In genomic region chr12:100427078-100427477, GRCh38 we compare ENCODE assay signal across 14 cellular contexts. TPM values are rescaled to one million over a fixed set of nuclear protein-coding genes. Genes with fewer than 3 reads are reported as not detected.
DNase-seq lines count a peak whose midpoint lies in the region; ATAC-seq, FAIRE-seq and TF ChIP-seq lines count a peak whose summit lies in the region.
"Had no signal": no experiment of that assay in that cellular context is flagged by ENCODE, and none has a peak within 500 bp of the region (broad histone marks: within the 10 kb centered on the region; RNA-seq: fewer than 3 reads in every experiment).

No MANE protein-coding gene starts in this region.

- no peak overlapping the region for H3K27ac Mint-ChIP-seq in stimulated activated naive CD8-positive, alpha-beta T cell treated with anti-CD3 and anti-CD28 coated beads, Interleukin-15, amount 100 ng/mL, for 72 hours

- no peaks in the 10 kb centered on the region for H3K4me1 Mint-ChIP-seq in stimulated activated naive CD8-positive, alpha-beta T cell treated with anti-CD3 and anti-CD28 coated beads, Interleukin-15, amount 100 ng/mL, for 72 hours

- H3K4me3 ChIP-seq in fibroblast of mammary gland (ENCODE audit: control insufficient read depth, low read depth, low read length) = no peak overlapping the region
- H3K4me3 ChIP-seq in skeletal muscle cell (ENCODE audit: low read depth, low read length) = no peak overlapping the region
- H3K4me3 ChIP-seq: thyroid gland had no signal

- FAIRE-seq in D721Med (lab: Jason Lieb, UNC) = no peak
- FAIRE-seq: GM18507 had no signal

- no peak overlapping the region for H3K4me3 Mint-ChIP-seq in stimulated activated naive CD8-positive, alpha-beta T cell treated with anti-CD3 and anti-CD28 coated beads, Interleukin-15, amount 100 ng/mL, for 72 hours

- DNase-seq in H4 (ENCODE audit: low spot score) = peak; percentile 53
- DNase-seq in SK-MEL-5 (ENCODE audit: low read depth, low spot score) = peak; percentile 12
- peak; percentile 89 for DNase-seq in fibroblast of mammary gland (ENCODE audit: low read depth)
- peak; percentile 51 for DNase-seq in skeletal muscle cell (ENCODE audit: low read depth)
- DNase-seq in UCSD-AML1 (lab: John Stamatoyannopoulos, UW; ENCODE audit: unreplicated experiment) = no peak
- DNase-seq in globus pallidus (ENCODE audit: low spot score) = no peak
- no peak for DNase-seq in stimulated activated naive CD8-positive, alpha-beta T cell treated with anti-CD3 and anti-CD28 coated beads, Interleukin-15, amount 100 ng/mL, for 72 hours
- DNase-seq in D721Med (ENCODE audit: insufficient read length, low spot score) = no peak
- DNase-seq: anterior cingulate cortex, DMS 273 treated with DMSO at 0.1 percent for 48 hours, thyroid gland had no signal

- H3K27me3 Mint-ChIP-seq in stimulated activated naive CD8-positive, alpha-beta T cell treated with anti-CD3 and anti-CD28 coated beads, Interleukin-15, amount 100 ng/mL, for 72 hours = peaks cover 7% of the 10 kb centered on the region

- peaks cover 19 to 24% of the 10 kb centered on the region in 2 donors for H3K9me3 Mint-ChIP-seq in stimulated activated naive CD8-positive, alpha-beta T cell treated with anti-CD3 and anti-CD28 coated beads, Interleukin-15, amount 100 ng/mL, for 72 hours

- TF ChIP-seq CTCF in fibroblast of mammary gland (conservative IDR thresholded peaks at IDR 0.05; ENCODE audit: control insufficient read depth, insufficient read depth, low read depth, low read length) = no peak
- TF ChIP-seq CTCF in D721Med (IDR thresholded peaks at IDR 0.05; ENCODE audit: insufficient read depth, missing control alignments) = no peak

- ATAC-seq in stimulated activated naive CD8-positive, alpha-beta T cell treated with anti-CD3 and anti-CD28 coated beads, Interleukin-15, amount 100 ng/mL, for 72 hours = no peak

- in situ Hi-C loops in SK-MEL-5 (cut with HindIII; ENCODE audit: low pct_unique_long_range_greater_than_20kb, low sequenced_read_pairs) = no loop called here

RNA-seq across cellular contexts. Expression of gene NR1H4, which starts 46.6 kb away (rescaled TPM):
- 1.5 and 2.3 TPM in 2 replicates for total RNA-seq in H4 (2014; rRNA removed; shearing (Covaris generic))
- 0.05 and 0.11 TPM in 2 replicates for total RNA-seq in SK-MEL-5 (2014; rRNA removed; shearing (Covaris generic))
- not detected in 2 replicates for polyA plus RNA-seq in SK-MEL-5 (2015; cell fraction: cytosol; rRNA removed)
- not detected in 2 replicates for polyA plus RNA-seq in SK-MEL-5 (2015; cell fraction: nucleus; rRNA removed)
- total RNA-seq: lung microvascular endothelial cell, pulmonary artery endothelial cell, thyroid gland had no signal

Comparison
In these comparisons a context has a peak if more than half of its experiments do, and no peak if none do; other contexts are left out.
1. DNase-seq: peak in H4 (single experiment), SK-MEL-5 (single experiment), fibroblast of mammary gland (single experiment) and skeletal muscle cell (single experiment); none in UCSD-AML1 (single experiment), globus pallidus (single experiment), stimulated activated naive CD8-positive, alpha-beta T cell treated with anti-CD3 and anti-CD28 coated beads, Interleukin-15, amount 100 ng/mL, for 72 hours (0 of 2) and D721Med (single experiment).